Comparison of ENCODE assay signal across 7 cellular contexts in genomic region chr1:244913806-244914205, GRCh38.
"Had no signal": no experiment of that assay in that cellular context is flagged by ENCODE, and none has a peak within 500 bp of the region (broad histone marks: within the 10 kb centered on the region; RNA-seq: fewer than 3 reads in every experiment).

No MANE protein-coding gene starts in this region.

- H3K27ac ChIP-seq: HL-60, KMS-11 had no signal

- DNase-seq: IMR-90, KBM-7, KG1 had no signal

- H3K4me3 ChIP-seq: K562 had no signal

- ATAC-seq: HepG2, K562 had no signal
